11 cellular contexts compared by ENCODE assay signal in genomic region chr1:56527548-56528302, GRCh38. TPM values are rescaled to one million over a fixed set of nuclear protein-coding genes. Genes with fewer than 3 reads are reported as not detected.
DNase-seq lines count a peak whose midpoint lies in the region; ATAC-seq and TF ChIP-seq lines count a peak whose summit lies in the region.
"Had no signal": no experiment of that assay in that cellular context is flagged by ENCODE, and none has a peak within 500 bp of the region (broad histone marks: within the 10 kb centered on the region; RNA-seq: fewer than 3 reads in every experiment).

No MANE protein-coding gene starts in this region.

- ATAC-seq in gastroesophageal sphincter = no peak
- no peak for ATAC-seq in GM19035 (IDR thresholded peaks at IDR 0.05; ENCODE audit: unreplicated experiment)

- no peak for TF ChIP-seq CTCF in cardiac muscle cell (IDR thresholded peaks at IDR 0.05; ENCODE audit: low read depth, low read length)
- TF ChIP-seq CTCF in gastroesophageal sphincter (IDR thresholded peaks at IDR 0.05) = no peak
- no peak for TF ChIP-seq CTCF in thyroid gland (IDR thresholded peaks at IDR 0.05)
- TF ChIP-seq CTCF in progenitor cell of endocrine pancreas (IDR thresholded peaks at IDR 0.05; ENCODE audit: unreplicated experiment) = no peak

- DNase-seq in cardiac muscle cell (ENCODE audit: low read depth in 1 of 2, low spot score in 1 of 2) (no peak), cardiac septum (ENCODE audit: low spot score) (no peak), NCI-H69 (lab: John Stamatoyannopoulos, UW) (peak; percentile 88), thyroid gland (peak; percentile 79 to 85), globus pallidus (ENCODE audit: low spot score) (no peak), progenitor cell of endocrine pancreas (ENCODE audit: low spot score, unreplicated experiment) (no peak)
- DNase-seq: ACHN, MG63 had no signal

- H3K36me3 ChIP-seq in cardiac muscle cell (peaks cover 7% of the 10 kb centered on the region), gastroesophageal sphincter (peaks cover 0 to 27% of the 10 kb centered on the region in 2 donors), thyroid gland (peaks cover 11 to 20% of the 10 kb centered on the region in 2 donors)

- no peak overlapping the region for H3K4me3 ChIP-seq in cardiac muscle cell
- no peak overlapping the region for H3K4me3 ChIP-seq in gastroesophageal sphincter
- no peak overlapping the region for H3K4me3 ChIP-seq in thyroid gland (replicated peaks in 1 of 3)
- H3K4me3 ChIP-seq: ascending aorta, MG63 had no signal

- TF ChIP-seq POLR2A in gastroesophageal sphincter (IDR thresholded peaks at IDR 0.05) (no peak), thyroid gland (IDR thresholded peaks at IDR 0.05) (no peak)

- H3K27ac ChIP-seq in cardiac muscle cell (peak overlapping the region; percentile 45), gastroesophageal sphincter (peak overlapping the region in 3 of 4 donors; percentile 4 to 38 (median 4)), thyroid gland (peak overlapping the region; percentile 10 to 66 (median 22))
- H3K27ac ChIP-seq: ascending aorta had no signal

- peaks cover 13% of the 10 kb centered on the region for H3K4me1 Mint-ChIP-seq in progenitor cell of endocrine pancreas (ENCODE audit: low read depth)

- no peak for TF ChIP-seq EP300 in gastroesophageal sphincter (IDR thresholded peaks at IDR 0.05)

- no peak overlapping the region for H3K27ac Mint-ChIP-seq in progenitor cell of endocrine pancreas

- no peaks in the 10 kb centered on the region for H3K9me3 ChIP-seq in cardiac muscle cell (ENCODE audit: low read depth)
- H3K9me3 ChIP-seq in gastroesophageal sphincter = no peaks in the 10 kb centered on the region
- H3K9me3 ChIP-seq in thyroid gland = no peaks in the 10 kb centered on the region
- H3K9me3 ChIP-seq: ascending aorta, MG63 had no signal

- H3K27me3 ChIP-seq in cardiac muscle cell = no peaks in the 10 kb centered on the region
- no peaks in the 10 kb centered on the region for H3K27me3 ChIP-seq in gastroesophageal sphincter
- H3K27me3 ChIP-seq in thyroid gland = no peaks in the 10 kb centered on the region
- H3K27me3 ChIP-seq: ascending aorta, MG63 had no signal

- no peaks in the 10 kb centered on the region for H3K27me3 Mint-ChIP-seq in progenitor cell of endocrine pancreas

- WGBS in gastroesophageal sphincter (ENCODE audit: low coverage in 1 of 2), 2 donors = 48 to 50% methylated on average over 8 of the region's 8 CpGs
- WGBS in thyroid gland, 2 donors = 64 to 67% methylated on average over 8 of the region's 8 CpGs

- no peaks in the 10 kb centered on the region for H3K9me3 Mint-ChIP-seq in progenitor cell of endocrine pancreas (ENCODE audit: low read depth)

- intact Hi-C loops in cardiac septum (cut with DNase I) = no loop called here
- intact Hi-C loops in thyroid gland (cut with DNase I) = loop anchor here (10.0 kb wide), 1 partner anchor 47 kb away; the partner anchor contains the start of gene PLPP3

- peaks cover 12% of the 10 kb centered on the region for H3K36me3 Mint-ChIP-seq in progenitor cell of endocrine pancreas (ENCODE audit: insufficient read depth)

- H3K4me1 ChIP-seq in cardiac muscle cell (ENCODE audit: low read depth) (peaks cover 49% of the 10 kb centered on the region), gastroesophageal sphincter (peaks cover 14 to 63% (median 21%) of the 10 kb centered on the region in 3 donors), thyroid gland (peaks cover 82 to 96% of the 10 kb centered on the region in 2 donors)

- H3K4me3 Mint-ChIP-seq in progenitor cell of endocrine pancreas (ENCODE audit: low read depth) = no peak overlapping the region

RNA-seq across cellular contexts. Expression of gene PLPP3, which starts 51.6 kb away (rescaled TPM):
- total RNA-seq in cardiac muscle cell = 56.2 and 58.2 TPM in 2 replicates
- 41.3 and 41.4 TPM in 2 replicates for polyA plus RNA-seq in cardiac muscle cell
- 61.0 TPM for total RNA-seq in cardiac septum
- total RNA-seq in gastroesophageal sphincter = 100 to 1,000 TPM; 127 to 219 (median 164) TPM
- 100 to 1,000 TPM; 257 to 764 (median 675) TPM for total RNA-seq in thyroid gland
- total RNA-seq in progenitor cell of endocrine pancreas = 16.1 and 17.4 TPM in 2 replicates

Comparison
In these comparisons a context has a peak if more than half of its experiments do, and no peak if none do; other contexts are left out.
1. DNase-seq: peak in NCI-H69 (single experiment) and thyroid gland (2 of 2); none in cardiac muscle cell (0 of 2), cardiac septum (single experiment), globus pallidus (single experiment) and progenitor cell of endocrine pancreas (single experiment).
2. Peak in every context shown above with its lines, with median percentiles within 50 percentile points of each other: H3K27ac ChIP-seq.